ENCODE assay signal across 14 cellular contexts in the genomic region with DNA sequence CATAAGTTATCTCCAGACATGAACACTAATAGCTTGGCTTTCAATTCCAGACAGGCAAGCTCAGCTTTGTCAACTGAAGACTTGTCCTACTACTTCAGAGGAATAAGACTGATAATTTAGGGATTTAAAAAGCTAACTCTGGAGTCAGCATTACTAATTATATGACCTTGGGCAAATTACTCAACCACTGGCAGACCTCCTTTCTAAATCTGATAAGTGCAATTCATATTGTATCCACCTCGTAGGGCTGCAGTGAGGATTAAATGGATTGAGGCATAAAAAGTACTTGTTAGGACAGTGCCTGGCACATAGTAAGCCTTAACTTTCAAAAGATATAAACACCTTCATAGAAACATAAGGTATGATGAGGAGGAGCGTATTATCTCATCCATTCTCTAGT.
DNase-seq lines count a peak whose midpoint lies in the region; ATAC-seq and TF ChIP-seq lines count a peak whose summit lies in the region.
"Had no signal": no experiment of that assay in that cellular context is flagged by ENCODE, and none has a peak within 500 bp of the region (broad histone marks: within the 10 kb centered on the region; RNA-seq: fewer than 3 reads in every experiment).

No MANE protein-coding gene starts in this region.

- 63 to 70% methylated on average over 2 of the region's 2 CpGs for WGBS in heart right ventricle, 2 donors

- intact Hi-C loops in heart right ventricle (cut with DNase I): loop anchor here in 7 of 10 donors (2.0 to 5.0 kb wide), 3 partner anchors 105 to 111 kb away; a partner anchor contains a TSS
- intact Hi-C loops in Right ventricle myocardium superior (cut with DNase I): no loop called here

- no peaks in the 10 kb centered on the region for H3K27me3 ChIP-seq in heart right ventricle
- no peaks in the 10 kb centered on the region for H3K27me3 ChIP-seq in foreskin keratinocyte

- CTCF ChIA-PET in activated naive CD4-positive, alpha-beta T cell treated with anti-CD3 and anti-CD28 coated beads, Interleukin-2, amount 10 ng/mL, durations not matched to agents 7 days and 5 days (lab: Charles Lee): interaction anchor here (0.6 to 5.7 kb wide), 4 partner anchors 9 to 120 kb away, joined by 3 to 90 read pairs (median 4); no protein-coding TSS in a partner anchor

- TF ChIP-seq CTCF in heart right ventricle (IDR thresholded peaks at IDR 0.05) (no peak), foreskin keratinocyte (conservative IDR thresholded peaks at IDR 0.05) (no peak)

- H3K27me3 Mint-ChIP-seq in activated naive CD4-positive, alpha-beta T cell treated with anti-CD3 and anti-CD28 coated beads, Interleukin-2, amount 10 ng/mL, durations not matched to agents 7 days and 5 days: no peaks in the 10 kb centered on the region
- H3K27me3 Mint-ChIP-seq: CD8-positive, alpha-beta memory T cell had no signal

- peaks cover 0 to 23% (median 0%) of the 10 kb centered on the region in 9 donors for H3K36me3 ChIP-seq in heart right ventricle

- DNase-seq in heart right ventricle (no peak), Right ventricle myocardium superior (no peak), amniotic epithelial cell (ENCODE audit: low read depth) (peak; percentile 62), foreskin keratinocyte (peak in 1 of 2 donors; percentile 61)
- DNase-seq in activated naive CD4-positive, alpha-beta T cell treated with anti-CD3 and anti-CD28 coated beads, Interleukin-2, amount 10 ng/mL, durations not matched to agents 7 days and 5 days: no peak
- DNase-seq: CD8-positive, alpha-beta memory T cell; NCI-H1694; NCI-H2081; NCI-H2171 treated with DMSO at 0.1 percent for 48 hours; NCI-H526 had no signal

- H3K4me3 Mint-ChIP-seq in activated naive CD4-positive, alpha-beta T cell treated with anti-CD3 and anti-CD28 coated beads, Interleukin-2, amount 10 ng/mL, durations not matched to agents 7 days and 5 days: no peak overlapping the region
- H3K4me3 Mint-ChIP-seq: CD8-positive, alpha-beta memory T cell had no signal

- H3K27ac ChIP-seq in heart right ventricle (peak overlapping the region in 7 of 10 donors; percentile 31 to 73 (median 56)), foreskin keratinocyte (no peak overlapping the region)
- H3K27ac ChIP-seq: C4-2B had no signal

- H3K4me3 ChIP-seq in heart right ventricle: no peak overlapping the region

- peaks cover 0 to 6% (median 0%) of the 10 kb centered on the region in 11 donors for H3K9me3 ChIP-seq in heart right ventricle

- no peaks in the 10 kb centered on the region for H3K9me3 Mint-ChIP-seq in activated naive CD4-positive, alpha-beta T cell treated with anti-CD3 and anti-CD28 coated beads, Interleukin-2, amount 10 ng/mL, durations not matched to agents 7 days and 5 days
- H3K9me3 Mint-ChIP-seq: CD8-positive, alpha-beta memory T cell had no signal

- H3K4me1 Mint-ChIP-seq in activated naive CD4-positive, alpha-beta T cell treated with anti-CD3 and anti-CD28 coated beads, Interleukin-2, amount 10 ng/mL, durations not matched to agents 7 days and 5 days: no peaks in the 10 kb centered on the region
- H3K4me1 Mint-ChIP-seq: CD8-positive, alpha-beta memory T cell had no signal

- H3K36me3 Mint-ChIP-seq in activated naive CD4-positive, alpha-beta T cell treated with anti-CD3 and anti-CD28 coated beads, Interleukin-2, amount 10 ng/mL, durations not matched to agents 7 days and 5 days: peaks cover 1% of the 10 kb centered on the region

- no peak overlapping the region for H3K27ac Mint-ChIP-seq in activated naive CD4-positive, alpha-beta T cell treated with anti-CD3 and anti-CD28 coated beads, Interleukin-2, amount 10 ng/mL, durations not matched to agents 7 days and 5 days
- H3K27ac Mint-ChIP-seq: CD8-positive, alpha-beta memory T cell had no signal

- H3K4me1 ChIP-seq in heart right ventricle (peaks cover 4 to 34% (median 24%) of the 10 kb centered on the region in 9 donors), foreskin keratinocyte (peaks cover 11% of the 10 kb centered on the region)

- ATAC-seq in heart right ventricle (no peak), Right ventricle myocardium superior (ENCODE audit: poor library complexity) (no peak), foreskin keratinocyte (peak; percentile 34), GM18858 (IDR thresholded peaks at IDR 0.05; ENCODE audit: unreplicated experiment) (no peak), HG02763 (IDR thresholded peaks at IDR 0.05; ENCODE audit: unreplicated experiment) (no peak)
- ATAC-seq: HCT116 had no signal
